ENCODE assay signal across 8 cellular contexts in genomic region chr1:113809651-113810602, GRCh38. TPM values are rescaled to one million over a fixed set of nuclear protein-coding genes. Genes with fewer than 3 reads are reported as not detected.
DNase-seq lines count a peak whose midpoint lies in the region; ATAC-seq and TF ChIP-seq lines count a peak whose summit lies in the region.

No MANE protein-coding gene starts in this region.

- H3K9me3 Mint-ChIP-seq in activated naive CD4-positive, alpha-beta T cell treated with anti-CD3 and anti-CD28 coated beads, Interleukin-2, amount 10 ng/mL, durations not matched to agents 7 days and 5 days = no peaks in the 10 kb centered on the region
- no peaks in the 10 kb centered on the region for H3K9me3 Mint-ChIP-seq in activated CD4-positive, alpha-beta memory T cell treated with anti-CD3 and anti-CD28 coated beads for 36 hours
- H3K9me3 Mint-ChIP-seq in immature natural killer cell = no peaks in the 10 kb centered on the region

- peaks cover 0 to 48% (median 12%) of the 10 kb centered on the region in 4 donors for H3K4me1 ChIP-seq in tibial artery

- H3K27me3 ChIP-seq in tibial artery = no peaks in the 10 kb centered on the region

- H3K27ac Mint-ChIP-seq in activated naive CD4-positive, alpha-beta T cell treated with anti-CD3 and anti-CD28 coated beads, Interleukin-2, amount 10 ng/mL, durations not matched to agents 7 days and 5 days = peak overlapping the region; percentile 33
- peak overlapping the region; percentile 60 for H3K27ac Mint-ChIP-seq in activated CD4-positive, alpha-beta memory T cell treated with anti-CD3 and anti-CD28 coated beads for 36 hours
- peak overlapping the region; percentile 76 to 89 (median 84) for H3K27ac Mint-ChIP-seq in immature natural killer cell

- H3K4me3 Mint-ChIP-seq in activated naive CD4-positive, alpha-beta T cell treated with anti-CD3 and anti-CD28 coated beads, Interleukin-2, amount 10 ng/mL, durations not matched to agents 7 days and 5 days = peak overlapping the region; percentile 96
- peak overlapping the region; percentile 73 for H3K4me3 Mint-ChIP-seq in activated CD4-positive, alpha-beta memory T cell treated with anti-CD3 and anti-CD28 coated beads for 36 hours
- H3K4me3 Mint-ChIP-seq in immature natural killer cell = peak overlapping the region; percentile 71 to 99 (median 97)

- POLR2A ChIA-PET in activated CD4-positive, alpha-beta memory T cell treated with anti-CD3 and anti-CD28 coated beads for 36 hours (lab: Charles Lee) = no interaction called here

- H3K36me3 Mint-ChIP-seq in activated naive CD4-positive, alpha-beta T cell treated with anti-CD3 and anti-CD28 coated beads, Interleukin-2, amount 10 ng/mL, durations not matched to agents 7 days and 5 days = peaks cover 35% of the 10 kb centered on the region
- H3K36me3 Mint-ChIP-seq in activated CD4-positive, alpha-beta memory T cell treated with anti-CD3 and anti-CD28 coated beads for 36 hours = peaks cover 11% of the 10 kb centered on the region
- H3K36me3 Mint-ChIP-seq in immature natural killer cell = peaks cover 0 to 3% (median 3%) of the 10 kb centered on the region in 3 donors

- CTCF ChIA-PET in activated naive CD4-positive, alpha-beta T cell treated with anti-CD3 and anti-CD28 coated beads, Interleukin-2, amount 10 ng/mL, durations not matched to agents 7 days and 5 days (lab: Charles Lee) = no interaction called here
- CTCF ChIA-PET in activated CD4-positive, alpha-beta memory T cell treated with anti-CD3 and anti-CD28 coated beads for 36 hours (lab: Charles Lee) = no interaction called here

- H3K27ac ChIP-seq in tibial artery = peak overlapping the region in 1 of 2 donors; percentile 97

- H3K27me3 Mint-ChIP-seq in activated naive CD4-positive, alpha-beta T cell treated with anti-CD3 and anti-CD28 coated beads, Interleukin-2, amount 10 ng/mL, durations not matched to agents 7 days and 5 days = peaks cover 4% of the 10 kb centered on the region
- H3K27me3 Mint-ChIP-seq in activated CD4-positive, alpha-beta memory T cell treated with anti-CD3 and anti-CD28 coated beads for 36 hours = no peaks in the 10 kb centered on the region
- peaks cover 5 to 12% (median 6%) of the 10 kb centered on the region in 3 donors for H3K27me3 Mint-ChIP-seq in immature natural killer cell (ENCODE audit: low read depth in 3 of 3)

- H3K4me3 ChIP-seq in tibial artery = peak overlapping the region; percentile 76 to 87

- no peak for ATAC-seq in esophagus mucosa

- TF ChIP-seq CTCF in tibial artery (IDR thresholded peaks at IDR 0.05) = no peak

- peaks cover 45% of the 10 kb centered on the region for H3K4me1 Mint-ChIP-seq in activated naive CD4-positive, alpha-beta T cell treated with anti-CD3 and anti-CD28 coated beads, Interleukin-2, amount 10 ng/mL, durations not matched to agents 7 days and 5 days
- peaks cover 45% of the 10 kb centered on the region for H3K4me1 Mint-ChIP-seq in activated CD4-positive, alpha-beta memory T cell treated with anti-CD3 and anti-CD28 coated beads for 36 hours (ENCODE audit: low read depth)
- H3K4me1 Mint-ChIP-seq in immature natural killer cell = peaks cover 60 to 79% of the 10 kb centered on the region in 2 donors

- peaks cover 0 to 4% (median 0%) of the 10 kb centered on the region in 3 donors for H3K36me3 ChIP-seq in tibial artery

- DNase-seq in activated naive CD4-positive, alpha-beta T cell treated with anti-CD3 and anti-CD28 coated beads, Interleukin-2, amount 10 ng/mL, durations not matched to agents 7 days and 5 days = no peak
- no peak for DNase-seq in activated naive CD4-positive, alpha-beta T cell treated with anti-CD3 and anti-CD28 coated beads, Interleukin-2, amount 50 U/mL, for 16 hours
- no peak for DNase-seq in activated CD4-positive, alpha-beta memory T cell treated with anti-CD3 and anti-CD28 coated beads for 36 hours
- no peak for DNase-seq in immature natural killer cell
- DNase-seq in tibial artery = no peak
- no peak for DNase-seq in 8988T
- DNase-seq in COLO829 (ENCODE audit: low spot score) = no peak

- intact Hi-C loops in activated CD4-positive, alpha-beta memory T cell treated with anti-CD3 and anti-CD28 coated beads for 36 hours (cut with micrococcal nuclease) = loop anchor here (5.0 kb wide), 2 partner anchors 678 to 772 kb away; partner anchors contain the start of gene BCAS2
- intact Hi-C loops in tibial artery (cut with DNase I; ENCODE audit: low total_unique reads) = loop anchor here (10.0 kb wide), 1 partner anchor 95 kb away; the partner anchor contains the start of genes AP4B1 and DCLRE1B

- no peaks in the 10 kb centered on the region for H3K9me3 ChIP-seq in tibial artery

RNA-seq across cellular contexts. Expression of gene RSBN1, which starts 2.3 kb away (rescaled TPM):
- total RNA-seq in activated CD4-positive, alpha-beta memory T cell treated with anti-CD3 and anti-CD28 coated beads for 36 hours = 10 to 100 TPM; 17.5 to 18.5 TPM
- polyA plus RNA-seq in immature natural killer cell = 10 to 100 TPM; 26.4 to 30.6 (median 30.2) TPM
- total RNA-seq in esophagus mucosa = 9.6 TPM

RNA-seq across cellular contexts. Expression of gene PHTF1, which starts 50.6 kb away (rescaled TPM):
- total RNA-seq in activated CD4-positive, alpha-beta memory T cell treated with anti-CD3 and anti-CD28 coated beads for 36 hours = 10 to 100 TPM; 12.6 to 12.9 TPM
- polyA plus RNA-seq in immature natural killer cell = 10 to 100 TPM; 18.5 to 37.6 (median 28.1) TPM
- 3.4 TPM for total RNA-seq in esophagus mucosa

Comparison
In these comparisons a context has a peak if more than half of its experiments do, and no peak if none do; other contexts are left out.
1. H3K27ac Mint-ChIP-seq: peak in every context shown above with its lines; median percentile 84 in immature natural killer cell; 60 in activated CD4-positive, alpha-beta memory T cell treated with anti-CD3 and anti-CD28 coated beads for 36 hours; 33 in activated naive CD4-positive, alpha-beta T cell treated with anti-CD3 and anti-CD28 coated beads, Interleukin-2, amount 10 ng/mL, durations not matched to agents 7 days and 5 days.